Comparison of ENCODE assay signal across 14 cellular contexts in genomic region chrX:150841466-150842197, GRCh38. TPM values are rescaled to one million over a fixed set of nuclear protein-coding genes. Genes with fewer than 3 reads are reported as not detected.
DNase-seq lines count a peak whose midpoint lies in the region; ATAC-seq, FAIRE-seq and TF ChIP-seq lines count a peak whose summit lies in the region.
"Had no signal": no experiment of that assay in that cellular context is flagged by ENCODE, and none has a peak within 500 bp of the region (broad histone marks: within the 10 kb centered on the region; RNA-seq: fewer than 3 reads in every experiment).

No MANE protein-coding gene starts in this region.

- FAIRE-seq in pancreas (lab: Jason Lieb, UNC) = no peak
- FAIRE-seq: GM18507 had no signal

- no peaks in the 10 kb centered on the region for H3K9me3 ChIP-seq in pancreas
- H3K9me3 ChIP-seq: SJCRH30, tibial nerve had no signal

- no peaks in the 10 kb centered on the region for H3K4me1 ChIP-seq in pancreas
- H3K4me1 ChIP-seq: SJCRH30 had no signal

- peak; percentile 1 for DNase-seq in ELR (ENCODE audit: low read depth)
- peak; percentile 57 to 77 for DNase-seq in NOMO-1 (lab: John Stamatoyannopoulos, UW; ENCODE audit: unreplicated experiment in 2 of 2)
- peak; percentile 68 for DNase-seq in choroid plexus epithelial cell (ENCODE audit: low read depth)
- DNase-seq in pancreas = no peak
- DNase-seq in stimulated activated CD4-positive, alpha-beta T cell treated with anti-CD3 and anti-CD28 coated beads, Interleukin-4, amount 100 ng/mL, for 1 hour = no peak
- DNase-seq: activated CD4-positive, CD25-positive, alpha-beta regulatory T cell; activated T-cell treated with anti-CD3 and anti-CD28 coated beads, Interleukin-2, amount 50 U/mL, for 24 hours; central memory CD4-positive, alpha-beta T cell; NCI-H2081 had no signal

- no peak overlapping the region for H3K27ac ChIP-seq in pancreas
- H3K27ac ChIP-seq: SJCRH30, tibial nerve had no signal

- H3K4me3 ChIP-seq in choroid plexus epithelial cell (ENCODE audit: low read depth, low read length) (no peak overlapping the region), pancreas (no peak overlapping the region)
- H3K4me3 ChIP-seq: SJCRH30, tibial nerve had no signal

- intact Hi-C loops in pancreas (cut with DNase I) = no loop called here

- ATAC-seq in pancreas (peak; percentile 43 to 78 (median 72)), GM21423 (IDR thresholded peaks at IDR 0.05; ENCODE audit: unreplicated experiment) (no peak), esophagus mucosa (no peak)

- no peaks in the 10 kb centered on the region for H3K36me3 ChIP-seq in pancreas
- H3K36me3 ChIP-seq: SJCRH30, tibial nerve had no signal

- H3K27me3 ChIP-seq in pancreas = no peaks in the 10 kb centered on the region
- H3K27me3 ChIP-seq: SJCRH30, tibial nerve had no signal

- TF ChIP-seq CTCF in choroid plexus epithelial cell (conservative IDR thresholded peaks at IDR 0.05; ENCODE audit: low read depth, low read length) (no peak), pancreas (IDR thresholded peaks at IDR 0.05) (no peak)

- 55% methylated on average over 6 of the region's 6 CpGs for WGBS in pancreas, 2 donors

RNA-seq across cellular contexts. Expression of gene CD99L2, which starts 56.8 kb away (rescaled TPM):
- 10 to 100 TPM; 10.4 to 16.9 (median 15.7) TPM for total RNA-seq in pancreas
- polyA plus RNA-seq in pancreas = 10 to 100 TPM; 17.7 to 25.1 TPM
- 4.9 TPM for total RNA-seq in esophagus mucosa

Comparison
In these comparisons a context has a peak if more than half of its experiments do, and no peak if none do; other contexts are left out.
1. DNase-seq: peak in ELR (single experiment), NOMO-1 (2 of 2) and choroid plexus epithelial cell (single experiment); none in pancreas (0 of 6) and stimulated activated CD4-positive, alpha-beta T cell treated with anti-CD3 and anti-CD28 coated beads, Interleukin-4, amount 100 ng/mL, for 1 hour (single experiment).
2. ATAC-seq: peak in pancreas (4 of 4); none in GM21423 (single experiment) and esophagus mucosa (single experiment).